Comparison of ENCODE assay signal across 20 cellular contexts in the genomic region with DNA sequence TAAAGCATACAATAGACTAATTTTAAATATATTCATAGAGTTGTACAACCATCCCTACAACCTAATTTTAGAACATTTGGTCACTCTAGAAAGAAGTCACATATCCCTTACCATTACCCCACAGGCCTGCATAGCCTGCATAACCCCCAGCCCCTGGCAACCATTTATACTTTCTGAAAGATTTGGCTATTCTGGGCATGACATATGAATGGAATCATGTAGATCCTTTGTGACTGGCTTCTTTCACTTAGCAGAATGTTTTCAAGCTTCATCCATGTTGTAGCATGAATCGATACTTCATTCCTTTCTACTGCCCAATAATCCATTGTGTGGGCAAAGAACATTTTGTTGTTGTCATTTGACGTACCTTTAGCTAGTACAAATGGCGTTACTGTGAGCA.
A peak's percentile ranks its signal among the peaks of the same experiment; 100 is the strongest.
DNase-seq lines count a peak whose midpoint lies in the region; ATAC-seq, FAIRE-seq and TF ChIP-seq lines count a peak whose summit lies in the region.
"Had no signal": no experiment of that assay in that cellular context is flagged by ENCODE, and none has a peak within 500 bp of the region (broad histone marks: within the 10 kb centered on the region; RNA-seq: fewer than 3 reads in every experiment).

No MANE protein-coding gene starts in this region.

- H3K27ac ChIP-seq in AG04450 (ENCODE audit: low read depth, low read length): peak overlapping the region; percentile 98
- peak overlapping the region; percentile 100 for H3K27ac ChIP-seq in astrocyte (ENCODE audit: low read depth, low read length)
- peak overlapping the region; percentile 90 for H3K27ac ChIP-seq in keratinocyte (ENCODE audit: control insufficient read depth, insufficient read depth, low read length)
- peak overlapping the region; percentile 70 for H3K27ac ChIP-seq in skeletal muscle tissue (ENCODE audit: low read depth, low read length)
- H3K27ac ChIP-seq: spleen had no signal

- POLR2A ChIA-PET in AG04450 (lab: Yijun Ruan, JAX): no interaction called here

- DNase-seq in AG04450 (ENCODE audit: low read depth, low spot score) (no peak), astrocyte (ENCODE audit: low read depth) (no peak), keratinocyte (ENCODE audit: low read depth, low spot score) (no peak), globus pallidus (ENCODE audit: low spot score) (no peak), T1000 (lab: John Stamatoyannopoulos, UW) (no peak), NK-92 (lab: John Stamatoyannopoulos, UW; ENCODE audit: unreplicated experiment) (no peak)
- DNase-seq: ACHN; activated CD4-positive, alpha-beta T cell treated with anti-CD3 and anti-CD28 coated beads for 48 hours; Karpas-422; NCI-H1417 treated with DMSO at 0.1 percent for 48 hours; occipital lobe; SHP77; spleen; stimulated activated naive CD8-positive, alpha-beta T cell treated with anti-CD3 and anti-CD28 coated beads, Interleukin-15, Interleukin-2, amounts not matched to agents 100 U/mL and 50 U/mL, for 24 hours had no signal

- H2AFZ ChIP-seq in astrocyte (ENCODE audit: low read depth, low read length): no peak overlapping the region
- no peak overlapping the region for H2AFZ ChIP-seq in keratinocyte (ENCODE audit: control insufficient read depth, low read length)

- no peaks in the 10 kb centered on the region for H3K9me3 Mint-ChIP-seq in astrocyte (ENCODE audit: unreplicated experiment)
- H3K9me3 Mint-ChIP-seq: activated T-helper 1 cell treated with anti-CD3 and anti-CD28 coated beads, Interleukin-12 subunit alpha, Interleukin-12 subunit beta, Interleukin-2, Interleukin-4 antibody, amounts not matched to agents 30 ng/mL and 10 ng/mL and 1 ng/mL, durations not matched to agents 14 hours and 24 hours and 36 hours; dendritic cell treated with granulocyte-macrophage colony-stimulating factor and Interleukin-4, amounts not matched to agents 40 ng/mL and 50 ng/mL, for 4 days had no signal

- no peaks in the 10 kb centered on the region for H3K27me3 Mint-ChIP-seq in astrocyte (ENCODE audit: low read depth, unreplicated experiment)

- peaks cover 80% of the 10 kb centered on the region for H3K4me1 ChIP-seq in astrocyte (ENCODE audit: insufficient read depth, low read length)
- peaks cover 66% of the 10 kb centered on the region for H3K4me1 ChIP-seq in keratinocyte (ENCODE audit: control insufficient read depth, extremely low read depth, insufficient read depth, low read length)
- H3K4me1 ChIP-seq in skeletal muscle tissue (ENCODE audit: control insufficient read depth in 3 of 3, insufficient read depth in 3 of 3, low read length in 3 of 3): peaks cover 22 to 30% (median 24%) of the 10 kb centered on the region in 3 donors

- no peaks in the 10 kb centered on the region for H3K27me3 ChIP-seq in AG04450 (ENCODE audit: control insufficient read depth, insufficient read depth, low read length)
- no peaks in the 10 kb centered on the region for H3K27me3 ChIP-seq in astrocyte (ENCODE audit: insufficient read depth, low read length)
- no peaks in the 10 kb centered on the region for H3K27me3 ChIP-seq in keratinocyte (ENCODE audit: control insufficient read depth, extremely low read depth, insufficient read depth, low read length)
- no peaks in the 10 kb centered on the region for H3K27me3 ChIP-seq in skeletal muscle tissue (ENCODE audit: control insufficient read depth in 3 of 3, insufficient read depth in 3 of 3, low read length in 3 of 3)
- H3K27me3 ChIP-seq: spleen had no signal

- H3K9ac ChIP-seq in astrocyte (ENCODE audit: low read length) (peak overlapping the region; percentile 94), keratinocyte (ENCODE audit: control insufficient read depth, extremely low read depth, insufficient read depth, low read length) (peak overlapping the region; percentile 68), skeletal muscle tissue (ENCODE audit: low read depth in 1 of 3, low read length in 3 of 3) (no peak overlapping the region)

- H3K4me3 ChIP-seq in AG04450 (ENCODE audit: low read depth, low read length) (no peak overlapping the region), astrocyte (ENCODE audit: insufficient read depth, low read depth, low read length) (peak overlapping the region; percentile 21), keratinocyte (ENCODE audit: control insufficient read depth in 2 of 3, extremely low read depth in 1 of 3, insufficient read depth in 2 of 3, low read depth in 1 of 3, low read length in 3 of 3) (no peak overlapping the region), skeletal muscle tissue (ENCODE audit: low read length in 3 of 3) (peak overlapping the region in 2 of 3 donors; percentile 25 to 35)
- H3K4me3 ChIP-seq: GM12878, spleen had no signal

- no peak overlapping the region for H3K4me3 Mint-ChIP-seq in astrocyte (ENCODE audit: unreplicated experiment)
- H3K4me3 Mint-ChIP-seq: activated T-helper 1 cell treated with anti-CD3 and anti-CD28 coated beads, Interleukin-12 subunit alpha, Interleukin-12 subunit beta, Interleukin-2, Interleukin-4 antibody, amounts not matched to agents 30 ng/mL and 10 ng/mL and 1 ng/mL, durations not matched to agents 14 hours and 24 hours and 36 hours; dendritic cell treated with granulocyte-macrophage colony-stimulating factor and Interleukin-4, amounts not matched to agents 40 ng/mL and 50 ng/mL, for 4 days had no signal

- no peak for TF ChIP-seq CTCF in AG04450 (IDR thresholded peaks at IDR 0.05; ENCODE audit: low read depth, low read length)
- no peak for TF ChIP-seq CTCF in astrocyte (IDR thresholded peaks at IDR 0.05; ENCODE audit: insufficient read depth, low read depth, low read length)
- TF ChIP-seq CTCF in keratinocyte (optimal IDR thresholded peaks at IDR 0.05 in 1 of 3, IDR thresholded peaks at IDR 0.05 in 1 of 3, conservative IDR thresholded peaks at IDR 0.05 in 1 of 3; ENCODE audit: extremely low read depth in 1 of 3, insufficient read depth in 2 of 3, low read length in 3 of 3): no peak

- no peak overlapping the region for H3K27ac Mint-ChIP-seq in astrocyte (ENCODE audit: unreplicated experiment)
- H3K27ac Mint-ChIP-seq: activated T-helper 1 cell treated with anti-CD3 and anti-CD28 coated beads, Interleukin-12 subunit alpha, Interleukin-12 subunit beta, Interleukin-2, Interleukin-4 antibody, amounts not matched to agents 30 ng/mL and 10 ng/mL and 1 ng/mL, durations not matched to agents 14 hours and 24 hours and 36 hours; dendritic cell treated with granulocyte-macrophage colony-stimulating factor and Interleukin-4, amounts not matched to agents 40 ng/mL and 50 ng/mL, for 4 days had no signal

- H3K79me2 ChIP-seq in astrocyte (ENCODE audit: insufficient read depth, low read length) (peaks cover 49% of the 10 kb centered on the region), keratinocyte (ENCODE audit: control insufficient read depth, insufficient read depth, low read length) (peaks cover 31% of the 10 kb centered on the region)

- CTCF ChIA-PET in AG04450 (lab: Charles Lee): interaction anchor here (0.6 to 1.3 kb wide), 4 partner anchors 9 to 20 kb away, joined by 3 to 15 read pairs (median 6); no protein-coding TSS in a partner anchor

- no peaks in the 10 kb centered on the region for H4K20me1 ChIP-seq in astrocyte (ENCODE audit: insufficient read depth, low read length)
- no peaks in the 10 kb centered on the region for H4K20me1 ChIP-seq in keratinocyte (ENCODE audit: control insufficient read depth, extremely low read depth, insufficient read depth, low read length)

- no peaks in the 10 kb centered on the region for H3K9me1 ChIP-seq in keratinocyte (ENCODE audit: control insufficient read depth, extremely low read depth, insufficient read depth, low read length)

- dilution Hi-C loops in keratinocyte (cut with MboI; ENCODE audit: extremely low pct_ligation_motif_present, low sequenced_read_pairs): no loop called here

- H3K36me3 Mint-ChIP-seq in astrocyte (ENCODE audit: low read depth, unreplicated experiment): no peaks in the 10 kb centered on the region

- no peak for ATAC-seq in GM18519 (IDR thresholded peaks at IDR 0.05; ENCODE audit: low FRiP score, unreplicated experiment)
- ATAC-seq: GM12878; HCT116; stimulated activated naive CD8-positive, alpha-beta T cell treated with anti-CD3 and anti-CD28 coated beads, Interleukin-15, Interleukin-2, amounts not matched to agents 100 U/mL and 50 U/mL, for 24 hours had no signal

- peaks cover 79% of the 10 kb centered on the region for H3K4me1 Mint-ChIP-seq in astrocyte (ENCODE audit: low read depth, unreplicated experiment)

- H3K4me2 ChIP-seq in astrocyte (ENCODE audit: low read length): peak overlapping the region; percentile 80
- H3K4me2 ChIP-seq in keratinocyte (ENCODE audit: control insufficient read depth, extremely low read depth, insufficient read depth, low read depth, low read length): peak overlapping the region; percentile 85

- H3K36me3 ChIP-seq in astrocyte (ENCODE audit: insufficient read depth, low read length) (no peaks in the 10 kb centered on the region), keratinocyte (ENCODE audit: control insufficient read depth in 2 of 2, extremely low read depth in 1 of 2, insufficient read depth in 2 of 2, low read length in 2 of 2) (peaks cover 2% of the 10 kb centered on the region in 2 experiments), skeletal muscle tissue (ENCODE audit: control insufficient read depth in 3 of 3, insufficient read depth in 3 of 3, low read length in 3 of 3) (no peaks in the 10 kb centered on the region)
- H3K36me3 ChIP-seq: spleen had no signal

- FAIRE-seq in astrocyte (lab: Jason Lieb, UNC): no peak
- no peak for FAIRE-seq in keratinocyte (lab: Jason Lieb, UNC)
- FAIRE-seq: GM12878 had no signal

- H3K9me3 ChIP-seq in AG04450 (ENCODE audit: control insufficient read depth, insufficient read depth, low read length) (no peaks in the 10 kb centered on the region), astrocyte (ENCODE audit: insufficient read depth, low read depth, low read length) (no peaks in the 10 kb centered on the region), keratinocyte (ENCODE audit: control insufficient read depth, low read depth, low read length) (no peaks in the 10 kb centered on the region), skeletal muscle tissue (ENCODE audit: control insufficient read depth in 3 of 3, low read length in 3 of 3) (no peaks in the 10 kb centered on the region)
- H3K9me3 ChIP-seq: spleen had no signal

Comparison
In these comparisons a context has a peak if more than half of its experiments do, and no peak if none do; other contexts are left out.
1. H3K4me3 ChIP-seq: peak in astrocyte (single experiment) and skeletal muscle tissue (2 of 3); none in AG04450 (single experiment) and keratinocyte (0 of 3).
2. H3K9ac ChIP-seq: peak in astrocyte (single experiment) and keratinocyte (single experiment); none in skeletal muscle tissue (0 of 3).
3. Peak in every context shown above with its lines, with median percentiles within 50 percentile points of each other: H3K27ac ChIP-seq.